10 cellular contexts compared by ENCODE assay signal in genomic region chr3:171407746-171408145, GRCh38. TPM values are rescaled to one million over a fixed set of nuclear protein-coding genes. Genes with fewer than 3 reads are reported as not detected.
DNase-seq lines count a peak whose midpoint lies in the region; ATAC-seq, FAIRE-seq and TF ChIP-seq lines count a peak whose summit lies in the region.
"Had no signal": no experiment of that assay in that cellular context is flagged by ENCODE, and none has a peak within 500 bp of the region (broad histone marks: within the 10 kb centered on the region; RNA-seq: fewer than 3 reads in every experiment).

No MANE protein-coding gene starts in this region.

- H3K9ac ChIP-seq in trophoblast cell (ENCODE audit: low read length), result no peak overlapping the region

- H3K4me3 Mint-ChIP-seq in activated CD4-positive, alpha-beta memory T cell treated with anti-CD3 and anti-CD28 coated beads for 36 hours, result no peak overlapping the region
- H3K4me3 Mint-ChIP-seq in activated CD4-positive, alpha-beta memory T cell treated with anti-CD3 and anti-CD28 coated beads, Interleukin-2, amount 10 ng/mL, durations not matched to agents 7 days and 5 days, result no peak overlapping the region
- H3K4me3 Mint-ChIP-seq: nephron had no signal

- no peak overlapping the region for H3K14ac ChIP-seq in trophoblast cell (ENCODE audit: low read length)

- no peak overlapping the region for H4K91ac ChIP-seq in trophoblast cell (ENCODE audit: low read depth, low read length)

- H3K27me3 Mint-ChIP-seq in activated CD4-positive, alpha-beta memory T cell treated with anti-CD3 and anti-CD28 coated beads for 36 hours, result no peaks in the 10 kb centered on the region
- no peaks in the 10 kb centered on the region for H3K27me3 Mint-ChIP-seq in activated CD4-positive, alpha-beta memory T cell treated with anti-CD3 and anti-CD28 coated beads, Interleukin-2, amount 10 ng/mL, durations not matched to agents 7 days and 5 days

- H4K20me1 ChIP-seq in osteoblast (ENCODE audit: insufficient read depth, low read length), result no peaks in the 10 kb centered on the region

- H3K27ac ChIP-seq in osteoblast (ENCODE audit: low read depth, low read length), result no peak overlapping the region
- no peak overlapping the region for H3K27ac ChIP-seq in trophoblast cell (ENCODE audit: low read depth, low read length)

- H3K27me3 ChIP-seq in bronchial epithelial cell (ENCODE audit: control insufficient read depth, insufficient read depth, low read length), result no peaks in the 10 kb centered on the region
- peaks cover 13% of the 10 kb centered on the region for H3K27me3 ChIP-seq in osteoblast (ENCODE audit: insufficient read depth, low read length)
- no peaks in the 10 kb centered on the region for H3K27me3 ChIP-seq in trophoblast cell (ENCODE audit: insufficient read depth, low read length)

- no peaks in the 10 kb centered on the region for H3K79me2 ChIP-seq in osteoblast (ENCODE audit: insufficient read depth, low read length)
- no peaks in the 10 kb centered on the region for H3K79me2 ChIP-seq in trophoblast cell (ENCODE audit: control insufficient read depth, insufficient read depth, low read length, poor library complexity)

- TF ChIP-seq CTCF in NB4 (IDR thresholded peaks at IDR 0.05; ENCODE audit: low read depth, low read length) (no peak), bronchial epithelial cell (IDR thresholded peaks at IDR 0.05; ENCODE audit: insufficient read depth, low read length, severe bottlenecking) (no peak), osteoblast (IDR thresholded peaks at IDR 0.05; ENCODE audit: extremely low read depth, low read depth, low read length) (no peak)

- ATAC-seq in esophagus mucosa, result no peak

- DNase-seq in activated CD4-positive, alpha-beta memory T cell treated with anti-CD3 and anti-CD28 coated beads for 36 hours, result peak; percentile 42
- no peak for DNase-seq in activated CD4-positive, alpha-beta memory T cell treated with anti-CD3 and anti-CD28 coated beads, Interleukin-2, amount 10 ng/mL, durations not matched to agents 7 days and 5 days
- DNase-seq in NB4 (ENCODE audit: low read depth) (peak; percentile 8), bronchial epithelial cell (ENCODE audit: low read depth) (peak; percentile 87), osteoblast (ENCODE audit: insufficient read length, low spot score, missing footprints) (peak; percentile 61), trophoblast cell (no peak), NCI-H524 (lab: John Stamatoyannopoulos, UW) (no peak)
- DNase-seq: NCI-H146 had no signal

- no peak for TF ChIP-seq POLR2A in NB4 (IDR thresholded peaks at IDR 0.05; ENCODE audit: extremely low read depth, insufficient read length)

- no peak overlapping the region for H4K8ac ChIP-seq in trophoblast cell (ENCODE audit: low read depth, low read length)

- peaks cover 54% of the 10 kb centered on the region for H3K4me1 Mint-ChIP-seq in activated CD4-positive, alpha-beta memory T cell treated with anti-CD3 and anti-CD28 coated beads for 36 hours (ENCODE audit: low read depth)
- peaks cover 14% of the 10 kb centered on the region for H3K4me1 Mint-ChIP-seq in activated CD4-positive, alpha-beta memory T cell treated with anti-CD3 and anti-CD28 coated beads, Interleukin-2, amount 10 ng/mL, durations not matched to agents 7 days and 5 days

- no peak overlapping the region for H3K4ac ChIP-seq in trophoblast cell (ENCODE audit: low read depth, low read length)

- no peaks in the 10 kb centered on the region for H3K9me3 Mint-ChIP-seq in activated CD4-positive, alpha-beta memory T cell treated with anti-CD3 and anti-CD28 coated beads for 36 hours
- peaks cover 6% of the 10 kb centered on the region for H3K9me3 Mint-ChIP-seq in activated CD4-positive, alpha-beta memory T cell treated with anti-CD3 and anti-CD28 coated beads, Interleukin-2, amount 10 ng/mL, durations not matched to agents 7 days and 5 days

- FAIRE-seq in bronchial epithelial cell (lab: Jason Lieb, UNC), result no peak

- no CpG with 5 or more reads among the region's 4 CpGs for WGBS in trophoblast cell (ENCODE audit: extremely low coverage, insufficient coverage, insufficient read length)

- intact Hi-C loops in activated CD4-positive, alpha-beta memory T cell treated with anti-CD3 and anti-CD28 coated beads for 36 hours (cut with micrococcal nuclease), result no loop called here

- H3K27ac Mint-ChIP-seq in activated CD4-positive, alpha-beta memory T cell treated with anti-CD3 and anti-CD28 coated beads for 36 hours, result peak overlapping the region; percentile 11
- H3K27ac Mint-ChIP-seq in activated CD4-positive, alpha-beta memory T cell treated with anti-CD3 and anti-CD28 coated beads, Interleukin-2, amount 10 ng/mL, durations not matched to agents 7 days and 5 days, result no peak overlapping the region
- H3K27ac Mint-ChIP-seq: nephron had no signal

- H3K23ac ChIP-seq in trophoblast cell (ENCODE audit: low read length), result no peak overlapping the region

- H3K9me3 ChIP-seq in osteoblast (ENCODE audit: low read depth, low read length) (no peaks in the 10 kb centered on the region), trophoblast cell (ENCODE audit: insufficient read depth, low read depth, low read length) (no peaks in the 10 kb centered on the region)

- H2BK120ac ChIP-seq in trophoblast cell (ENCODE audit: insufficient read depth, low read length, poor library complexity), result no peak overlapping the region

- POLR2A ChIA-PET in activated CD4-positive, alpha-beta memory T cell treated with anti-CD3 and anti-CD28 coated beads for 36 hours (lab: Charles Lee), result no interaction called here
- POLR2A ChIA-PET in activated CD4-positive, alpha-beta memory T cell treated with anti-CD3 and anti-CD28 coated beads, Interleukin-2, amount 10 ng/mL, durations not matched to agents 7 days and 5 days (lab: Charles Lee), result no interaction called here

- H2AFZ ChIP-seq in osteoblast (ENCODE audit: low read length) (no peak overlapping the region), trophoblast cell (ENCODE audit: insufficient read depth, low read length, poor library complexity) (no peak overlapping the region)

- H3K4me1 ChIP-seq in osteoblast (ENCODE audit: insufficient read depth, low read length) (peaks cover 6% of the 10 kb centered on the region), trophoblast cell (ENCODE audit: control insufficient read depth in 1 of 2, insufficient read depth in 2 of 2, low read length in 2 of 2) (no peaks in the 10 kb centered on the region)

- no peak overlapping the region for H2BK12ac ChIP-seq in trophoblast cell (ENCODE audit: low read length)

- H3K18ac ChIP-seq in trophoblast cell (ENCODE audit: low read length), result no peak overlapping the region

- H2AK5ac ChIP-seq in trophoblast cell (ENCODE audit: low read length), result no peak overlapping the region

- no peak overlapping the region for H3K4me3 ChIP-seq in NB4 (ENCODE audit: low read depth, low read length)
- no peak overlapping the region for H3K4me3 ChIP-seq in bronchial epithelial cell (ENCODE audit: low read depth, low read length)
- H3K4me3 ChIP-seq in osteoblast (ENCODE audit: insufficient read depth, low read length), result no peak overlapping the region
- H3K4me3 ChIP-seq in trophoblast cell (ENCODE audit: low read depth, low read length), result no peak overlapping the region

- H3K36me3 ChIP-seq in bronchial epithelial cell (ENCODE audit: control insufficient read depth, insufficient read depth, low read length) (no peaks in the 10 kb centered on the region), osteoblast (ENCODE audit: insufficient read depth, low read length) (no peaks in the 10 kb centered on the region), trophoblast cell (ENCODE audit: control insufficient read depth in 1 of 2, insufficient read depth in 2 of 2, low read length in 2 of 2) (no peaks in the 10 kb centered on the region)

- H4K12ac ChIP-seq in trophoblast cell (ENCODE audit: low read depth, low read length), result no peak overlapping the region

- no peak overlapping the region for H3K4me2 ChIP-seq in osteoblast (ENCODE audit: insufficient read depth, low read length)
- H3K4me2 ChIP-seq in trophoblast cell (ENCODE audit: low read length), result no peak overlapping the region

- H3K36me3 Mint-ChIP-seq in activated CD4-positive, alpha-beta memory T cell treated with anti-CD3 and anti-CD28 coated beads for 36 hours, result peaks cover 5% of the 10 kb centered on the region
- peaks cover 22% of the 10 kb centered on the region for H3K36me3 Mint-ChIP-seq in activated CD4-positive, alpha-beta memory T cell treated with anti-CD3 and anti-CD28 coated beads, Interleukin-2, amount 10 ng/mL, durations not matched to agents 7 days and 5 days (ENCODE audit: low read depth)

- H2BK5ac ChIP-seq in trophoblast cell (ENCODE audit: low read depth, low read length, poor library complexity), result no peak overlapping the region

- H3K79me1 ChIP-seq in trophoblast cell (ENCODE audit: low read length), result no peaks in the 10 kb centered on the region

- CTCF ChIA-PET in activated CD4-positive, alpha-beta memory T cell treated with anti-CD3 and anti-CD28 coated beads for 36 hours (lab: Charles Lee), result interaction anchor here (0.7 kb wide), 1 partner anchor 1155 kb away, joined by 3 read pairs; no protein-coding TSS in a partner anchor
- CTCF ChIA-PET in activated CD4-positive, alpha-beta memory T cell treated with anti-CD3 and anti-CD28 coated beads, Interleukin-2, amount 10 ng/mL, durations not matched to agents 7 days and 5 days (lab: Charles Lee), result no interaction called here

RNA-seq across cellular contexts. Expression of gene TNIK, which starts 52.5 kb away (rescaled TPM):
- total RNA-seq in activated CD4-positive, alpha-beta memory T cell treated with anti-CD3 and anti-CD28 coated beads for 36 hours, result 10 to 100 TPM; 22.4 to 27.1 TPM
- total RNA-seq in activated CD4-positive, alpha-beta memory T cell treated with anti-CD3 and anti-CD28 coated beads, Interleukin-2, amount 10 ng/mL, durations not matched to agents 7 days and 5 days, result 10 to 100 TPM; 57.6 to 61.7 TPM
- total RNA-seq in bronchial epithelial cell, result 0.26 and 1.1 TPM in 2 replicates
- total RNA-seq in osteoblast, result 7.6 and 8.8 TPM in 2 replicates
- 0.75 and 0.96 TPM in 2 replicates for polyA plus RNA-seq in trophoblast cell (2013)
- 3.0 TPM for total RNA-seq in esophagus mucosa

Comparison
In these comparisons a context has a peak if more than half of its experiments do, and no peak if none do; other contexts are left out.
1. DNase-seq: peak in activated CD4-positive, alpha-beta memory T cell treated with anti-CD3 and anti-CD28 coated beads for 36 hours (single experiment), NB4 (single experiment), bronchial epithelial cell (single experiment) and osteoblast (single experiment); none in activated CD4-positive, alpha-beta memory T cell treated with anti-CD3 and anti-CD28 coated beads, Interleukin-2, amount 10 ng/mL, durations not matched to agents 7 days and 5 days (single experiment), trophoblast cell (0 of 2) and NCI-H524 (0 of 2).